ENCODE assay signal across 1 cellular context in genomic region chr3:50008931-50009330, GRCh38.
TF ChIP-seq lines count a peak whose summit lies in the region.

No MANE protein-coding gene starts in this region.

TF ChIP-seq in GM12878, 131 proteins besides CTCF, POLR2A, EP300 and RAD21 (continued from another document):
- TF ChIP-seq YY1 (IDR thresholded peaks at IDR 0.05; ENCODE audit: low read depth, low read length), result no peak
- no peak for TF ChIP-seq GABPA (IDR thresholded peaks at IDR 0.05; ENCODE audit: low read depth)
- no peak for TF ChIP-seq SREBF1 (IDR thresholded peaks at IDR 0.05; ENCODE audit: low read length)
- TF ChIP-seq POLR2AphosphoS2 (IDR thresholded peaks at IDR 0.05; ENCODE audit: low read depth, low read length), result no peak
- no peak for TF ChIP-seq FOXK2 (IDR thresholded peaks at IDR 0.05)
- TF ChIP-seq RB1 (IDR thresholded peaks at IDR 0.05; ENCODE audit: borderline replicate concordance), result no peak
- TF ChIP-seq CREM (IDR thresholded peaks at IDR 0.05; ENCODE audit: low read depth), result no peak
